27 cellular contexts compared by ENCODE assay signal in the genomic region with DNA sequence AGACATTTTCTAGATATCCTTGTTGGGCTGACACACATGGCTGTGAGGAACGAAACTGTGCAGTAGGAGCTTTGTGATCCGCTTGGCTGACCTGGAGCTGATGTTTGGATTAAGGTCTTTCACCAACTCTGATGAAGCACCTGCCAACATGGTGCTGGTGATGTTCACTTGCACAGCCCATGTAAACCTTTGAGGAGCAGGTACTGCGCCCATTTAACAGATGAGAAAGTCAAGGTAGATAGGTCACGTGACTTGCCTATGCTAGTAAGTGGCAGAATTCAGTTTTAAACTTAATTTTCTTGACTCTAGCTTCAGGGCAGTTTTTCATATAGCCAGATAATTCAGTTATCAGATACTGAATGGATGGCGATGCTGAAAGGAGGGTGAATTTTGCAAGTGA.
"Had no signal": no experiment of that assay in that cellular context is flagged by ENCODE, and none has a peak within 500 bp of the region (broad histone marks: within the 10 kb centered on the region; RNA-seq: fewer than 3 reads in every experiment).

No MANE protein-coding gene starts in this region.

- ATAC-seq: activated CD8-positive, alpha-beta T cell treated with anti-CD3 and anti-CD28 coated beads for 36 hours; activated T-cell treated with anti-CD3 and anti-CD28 coated beads, Interleukin-2, amount 50 U/mL, for 4 hours; activated T-helper 17 cell treated with anti-CD3 and anti-CD28 coated beads, Interleukin-2, amount 50 U/mL, for 72 hours; esophagus mucosa; gastrocnemius medialis; WTC11 had no signal

- H3K4me1 ChIP-seq: gastrocnemius medialis had no signal

- FAIRE-seq: astrocyte, bronchial epithelial cell had no signal

- H3K27ac ChIP-seq: brain microvascular endothelial cell, coronary artery, gastrocnemius medialis, VCaP had no signal

- H3K36me3 ChIP-seq: brain microvascular endothelial cell, gastrocnemius medialis had no signal

- H3K27me3 ChIP-seq: dorsolateral prefrontal cortex, gastrocnemius medialis had no signal

- H3K9me3 ChIP-seq: gastrocnemius medialis had no signal

- H3K4me3 ChIP-seq: coronary artery, dorsolateral prefrontal cortex, gastrocnemius medialis had no signal

- DNase-seq: activated CD4-positive, alpha-beta T cell treated with anti-CD3 and anti-CD28 coated beads for 1 hour; activated CD4-positive, alpha-beta T cell treated with anti-CD3 and anti-CD28 coated beads for 4 hours; activated CD4-positive, alpha-beta T cell treated with anti-CD3 and anti-CD28 coated beads, Interleukin-2, amount 10 ng/mL, durations not matched to agents 7 days and 5 days; activated CD4-positive, alpha-beta T cell treated with anti-CD3 and anti-CD28 coated beads, Interleukin-2, amount 50 U/mL, for 4 hours; activated CD8-positive, alpha-beta memory T cell treated with anti-CD3 and anti-CD28 coated beads for 24 hours; activated CD8-positive, alpha-beta T cell treated with anti-CD3 and anti-CD28 coated beads for 36 hours; activated effector memory CD4-positive, alpha-beta T cell treated with Interleukin-2 at 50 U/mL for 16 hours; activated gamma-delta T cell treated with Interleukin-2 at 50 U/mL for 16 hours; activated naive CD4-positive, alpha-beta T cell treated with anti-CD3 and anti-CD28 coated beads, Interleukin-2, amount 50 U/mL, for 16 hours; activated naive CD4-positive, alpha-beta T cell treated with Interleukin-2 at 50 U/mL for 16 hours; activated T-cell treated with anti-CD3 and anti-CD28 coated beads, Interleukin-2, amount 50 U/mL, for 4 hours; amniotic stem cell; anterior cingulate cortex; brain microvascular endothelial cell; dorsolateral prefrontal cortex; effector memory CD4-positive, alpha-beta T cell; endodermal cell; foreskin fibroblast; gastrocnemius medialis; T-helper 2 cell had no signal
